Comparison of ENCODE assay signal across 1 cellular context in the genomic region with DNA sequence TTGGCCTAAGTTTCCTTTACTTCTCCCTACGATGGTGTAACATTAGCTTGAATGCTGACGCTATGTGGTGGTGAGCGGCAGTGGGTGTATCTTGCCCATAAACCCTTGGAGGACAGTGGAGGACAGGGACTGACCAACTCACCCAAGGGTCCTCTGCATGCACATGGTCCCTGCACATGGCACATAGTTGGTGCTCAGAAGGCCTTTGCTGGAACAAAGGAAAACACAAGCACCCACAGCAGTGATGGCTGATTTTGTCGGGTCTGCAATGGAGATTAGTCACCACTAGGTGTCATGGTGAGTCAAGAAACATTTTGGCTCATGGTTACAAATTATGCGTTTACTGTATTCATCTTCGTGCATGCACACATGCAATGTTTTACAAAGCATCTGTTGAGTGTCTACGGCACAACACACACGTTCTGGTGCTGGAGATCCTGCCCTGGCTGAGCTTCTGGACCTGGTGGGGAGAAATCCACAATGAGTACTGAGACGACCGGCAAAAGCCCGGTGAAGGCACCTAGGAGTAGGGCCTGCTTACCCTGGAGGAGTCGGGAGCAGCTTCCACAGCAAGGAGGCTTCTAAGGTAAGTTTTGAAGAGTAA.
TF ChIP-seq lines count a peak whose summit lies in the region.

No MANE protein-coding gene starts in this region.

TF ChIP-seq in K562, 482 proteins besides CTCF, POLR2A, EP300 and RAD21 (continued from another document):
- peak; percentile 18; the same call in 1 of the 2 replicates for TF ChIP-seq STAG1 (CRISPR knock-in tag; IDR thresholded peaks at IDR 0.05; ENCODE audit: borderline replicate concordance)
- TF ChIP-seq SMC3 (conservative IDR thresholded peaks at IDR 0.05; ENCODE audit: insufficient read depth, low read depth, low read length): peak; percentile 51
- TF ChIP-seq ZNF644 (tag; IDR thresholded peaks at IDR 0.05; ENCODE audit: low read depth): no peak
- TF ChIP-seq RBBP5 (IDR thresholded peaks at IDR 0.05; ENCODE audit: borderline replicate concordance, insufficient read depth, low read length, poor library complexity, severe bottlenecking): no peak
- no peak for TF ChIP-seq ZNF232 (CRISPR knock-in tag; IDR thresholded peaks at IDR 0.05)
- no peak for TF ChIP-seq TCF7 (IDR thresholded peaks at IDR 0.05; ENCODE audit: borderline replicate concordance)
- no peak for TF ChIP-seq ZNF212 (CRISPR knock-in tag; IDR thresholded peaks at IDR 0.05)
- no peak for TF ChIP-seq TRIM28 (IDR thresholded peaks at IDR 0.05)
- TF ChIP-seq HNRNPUL1 (IDR thresholded peaks at IDR 0.05; ENCODE audit: low read length): no peak
